Comparison of ENCODE assay signal across 18 cellular contexts in genomic region chr18:23220355-23220754, GRCh38.
A peak's percentile ranks its signal among the peaks of the same experiment; 100 is the strongest.
DNase-seq lines count a peak whose midpoint lies in the region; ATAC-seq, FAIRE-seq and TF ChIP-seq lines count a peak whose summit lies in the region.
"Had no signal": no experiment of that assay in that cellular context is flagged by ENCODE, and none has a peak within 500 bp of the region (broad histone marks: within the 10 kb centered on the region; RNA-seq: fewer than 3 reads in every experiment).

No MANE protein-coding gene starts in this region.

- TF ChIP-seq RAD21 in H1 (IDR thresholded peaks at IDR 0.05 in 1 of 2, conservative IDR thresholded peaks at IDR 0.05 in 1 of 2; ENCODE audit: low read depth in 2 of 2, low read length in 2 of 2), result no peak

- no peak overlapping the region for H3K9ac ChIP-seq in H1 (replicated peaks in 1 of 4; ENCODE audit: extremely low read depth in 1 of 4, low read depth in 3 of 4, low read length in 3 of 4)

- H3K56ac ChIP-seq in H1 (replicated peaks; ENCODE audit: insufficient read length, low read depth, low read length), result no peak overlapping the region

- intact Hi-C loops in heart left ventricle (cut with DNase I), result loop anchor here in 2 of 10 donors (10.0 kb wide), 2 partner anchors 86 to 134 kb away; partner anchors contain the start of gene CABLES1 (in 1 of the 2)
- intact Hi-C loops in Right ventricle myocardium inferior (cut with DNase I), result no loop called here

- H2BK5ac ChIP-seq in H1 (ENCODE audit: low read depth, low read length), result no peak overlapping the region

- H3K23ac ChIP-seq in H1 (ENCODE audit: insufficient read length), result no peak overlapping the region

- peaks cover 17% of the 10 kb centered on the region for H3K4me1 Mint-ChIP-seq in nephron progenitor cell

- TF ChIP-seq EP300 in H1 (IDR thresholded peaks at IDR 0.05; ENCODE audit: borderline replicate concordance in 1 of 2, low read depth in 2 of 2, low read length in 2 of 2) (no peak), upper lobe of left lung (IDR thresholded peaks at IDR 0.05) (no peak)

- no peaks in the 10 kb centered on the region for H3K79me2 ChIP-seq in H1 (ENCODE audit: control insufficient read depth in 1 of 2, insufficient read depth in 2 of 2, low read length in 2 of 2)

- H3K27me3 Mint-ChIP-seq in nephron progenitor cell (ENCODE audit: low read depth, poor library complexity), result no peaks in the 10 kb centered on the region
- H3K27me3 Mint-ChIP-seq: CD4-positive, alpha-beta T cell had no signal

- no peak overlapping the region for H2BK120ac ChIP-seq in H1 (replicated peaks; ENCODE audit: low read depth, low read length)

- H4K20me1 ChIP-seq in H1 (replicated peaks in 1 of 2; ENCODE audit: control insufficient read depth in 1 of 2, insufficient read depth in 2 of 2, low read length in 2 of 2), result no peaks in the 10 kb centered on the region

- no peaks in the 10 kb centered on the region for H3K9me3 ChIP-seq in heart left ventricle
- no peaks in the 10 kb centered on the region for H3K9me3 ChIP-seq in H1 (ENCODE audit: insufficient read depth in 2 of 2, low read depth in 1 of 2, low read length in 1 of 2)
- no peaks in the 10 kb centered on the region for H3K9me3 ChIP-seq in upper lobe of left lung

- peak overlapping the region; percentile 35; the same call in 1 of the 2 replicates for H4K8ac ChIP-seq in H1 (ENCODE audit: extremely low read depth, insufficient read depth, low read length)

- H3K36me3 Mint-ChIP-seq in nephron progenitor cell (ENCODE audit: low read depth), result peaks cover 23% of the 10 kb centered on the region

- H3K23me2 ChIP-seq in H1 (ENCODE audit: low read depth, low read length), result no peaks in the 10 kb centered on the region; the same call in 1 of the 2 replicates

- no peak overlapping the region for H2BK20ac ChIP-seq in H1 (ENCODE audit: low read length)

- 44 to 60% (median 55%) methylated on average over 7 to 8 of the region's 8 CpGs for WGBS in heart left ventricle, 4 donors
- WGBS in H1 (ENCODE audit: extremely low coverage in 1 of 2, insufficient coverage in 1 of 2, insufficient read length in 1 of 2, insufficient replicate concordance in 2 of 2, low coverage in 1 of 2, low lambda C conversion rate in 2 of 2, missing lambda C conversion rate in 1 of 2), 2 experiments, result 93% methylated on average over 8 of the region's 8 CpGs; no CpG with 5 or more reads in 1 of the 2 experiments
- WGBS in upper lobe of left lung, 2 donors, result 80 to 84% methylated on average over 5 to 8 of the region's 8 CpGs

- H2AFZ ChIP-seq in H1 (ENCODE audit: low read length), result no peak overlapping the region

- TF ChIP-seq CTCF in heart left ventricle (IDR thresholded peaks at IDR 0.05) (no peak), H1 (IDR thresholded peaks at IDR 0.05; ENCODE audit: control extremely low read depth in 1 of 3, insufficient read depth in 1 of 3, low read depth in 1 of 3, low read length in 3 of 3) (no peak), nephron progenitor cell (IDR thresholded peaks at IDR 0.05) (no peak), upper lobe of left lung (IDR thresholded peaks at IDR 0.05) (peak in 1 of 6 experiments; percentile 11)

- CTCF ChIA-PET in H1 (lab: Charles Lee; ENCODE audit: partially characterized antibody), result interaction anchor here (2.5 to 2.6 kb wide), 2 partner anchors 9 to 13 kb away, joined by 8 to 18 read pairs; no protein-coding TSS in a partner anchor

- no peaks in the 10 kb centered on the region for H3K27me3 ChIP-seq in heart left ventricle
- H3K27me3 ChIP-seq in H1 (replicated peaks in 1 of 4; ENCODE audit: control insufficient read depth in 3 of 4, extremely low read depth in 1 of 4, insufficient read depth in 3 of 4, low read length in 3 of 4), result no peaks in the 10 kb centered on the region
- H3K27me3 ChIP-seq in upper lobe of left lung, result no peaks in the 10 kb centered on the region

- POLR2A ChIA-PET in H1 (lab: Charles Lee; ENCODE audit: partially characterized antibody), result interaction anchor here (1.7 kb wide), 1 partner anchor 86 kb away, joined by 5 read pairs; no protein-coding TSS in a partner anchor

- no peak overlapping the region for H3K4me3 Mint-ChIP-seq in nephron progenitor cell
- H3K4me3 Mint-ChIP-seq: CD4-positive, alpha-beta T cell had no signal

- H3K36me3 ChIP-seq in heart left ventricle, result peaks cover 0 to 7% (median 0%) of the 10 kb centered on the region in 9 donors
- H3K36me3 ChIP-seq in H1 (ENCODE audit: control insufficient read depth in 2 of 4, insufficient read depth in 4 of 4, low read length in 3 of 4), result peaks cover 0 to 31% (median 1%) of the 10 kb centered on the region in 4 experiments; a peak in 3 of 8 replicates
- peaks cover 0 to 8% (median under 1%) of the 10 kb centered on the region in 4 donors for H3K36me3 ChIP-seq in upper lobe of left lung

- H2BK15ac ChIP-seq in H1 (ENCODE audit: low read length), result no peak overlapping the region

- no peak overlapping the region for H2AK5ac ChIP-seq in H1 (ENCODE audit: low read depth, low read length)

- FAIRE-seq in H1 (lab: Jason Lieb, UNC), result no peak
- FAIRE-seq: G401.6, GM12891, GM19239 had no signal

- H3K14ac ChIP-seq in H1 (ENCODE audit: insufficient read length), result no peak overlapping the region

- TF ChIP-seq POLR2A in heart left ventricle (IDR thresholded peaks at IDR 0.05) (no peak), H1 (IDR thresholded peaks at IDR 0.05; ENCODE audit: control extremely low read depth in 1 of 2, low read depth in 2 of 2, low read length in 2 of 2) (no peak), upper lobe of left lung (IDR thresholded peaks at IDR 0.05) (no peak)

- H3K27ac ChIP-seq in heart left ventricle, result no peak overlapping the region
- no peak overlapping the region for H3K27ac ChIP-seq in H1 (ENCODE audit: low read depth, low read length)
- peak overlapping the region; percentile 18 to 54 (median 40) for H3K27ac ChIP-seq in upper lobe of left lung

- DNase-seq in heart left ventricle, result no peak
- no peak for DNase-seq in Right ventricle myocardium inferior (ENCODE audit: missing footprints)
- DNase-seq in H1 (ENCODE audit: low read depth in 1 of 2, low spot score in 2 of 2), result no peak
- DNase-seq in nephron progenitor cell, result no peak
- peak in 1 of 2 donors; percentile 79 for DNase-seq in upper lobe of left lung
- DNase-seq in NCI-H1930 (lab: John Stamatoyannopoulos, UW), result no peak
- DNase-seq in activated CD4-positive, alpha-beta T cell treated with anti-CD3 and anti-CD28 coated beads, Interleukin-2, amount 50 U/mL, for 4 hours, result no peak
- DNase-seq in activated naive CD4-positive, alpha-beta T cell treated with Interleukin-2 at 50 U/mL for 16 hours, result no peak
- DNase-seq: Calu3; CD4-positive, alpha-beta T cell; NCI-H1092; NCI-H1694 treated with DMSO at 0.1 percent for 48 hours; NCI-H510A; SIG-M5 had no signal

- H3K18ac ChIP-seq in H1 (ENCODE audit: extremely low read depth, low read length), result no peak overlapping the region

- H3K4me2 ChIP-seq in H1 (ENCODE audit: insufficient read depth in 1 of 2, low read depth in 2 of 2, low read length in 2 of 2), result no peak overlapping the region

- H3K79me1 ChIP-seq in H1 (ENCODE audit: low read depth, low read length), result no peaks in the 10 kb centered on the region

- ATAC-seq in heart left ventricle (peak in 3 of 4 donors; percentile 16 to 35 (median 32)), Right ventricle myocardium inferior (no peak), upper lobe of left lung (ENCODE audit: low FRiP score in 2 of 2) (peak; percentile 66 to 90)
- ATAC-seq: HCT116 had no signal

- no peak overlapping the region for H4K91ac ChIP-seq in H1 (replicated peaks; ENCODE audit: insufficient read length, low read length)

- no peak overlapping the region for H4K5ac ChIP-seq in H1 (ENCODE audit: insufficient read length, low read depth, low read length)

- H3K4ac ChIP-seq in H1 (replicated peaks; ENCODE audit: insufficient read length, low read depth, low read length), result no peak overlapping the region

- H3K4me1 ChIP-seq in heart left ventricle, result peaks cover 0 to 20% (median 1%) of the 10 kb centered on the region in 12 donors
- no peaks in the 10 kb centered on the region for H3K4me1 ChIP-seq in H1 (replicated peaks in 1 of 4; ENCODE audit: control insufficient read depth in 3 of 4, insufficient read depth in 4 of 4, low read length in 3 of 4)
- peaks cover 0 to 14% (median 10%) of the 10 kb centered on the region in 4 donors for H3K4me1 ChIP-seq in upper lobe of left lung

- H2BK12ac ChIP-seq in H1 (ENCODE audit: low read depth, low read length), result no peak overlapping the region

- H3K4me3 ChIP-seq in heart left ventricle (no peak overlapping the region), H1 (ENCODE audit: extremely low read depth in 1 of 4, insufficient read depth in 2 of 4, low read depth in 3 of 4, low read length in 4 of 4) (no peak overlapping the region), upper lobe of left lung (no peak overlapping the region)

- H3K9me3 Mint-ChIP-seq in nephron progenitor cell, result no peaks in the 10 kb centered on the region
- H3K9me3 Mint-ChIP-seq: CD4-positive, alpha-beta T cell had no signal

- H3K27ac Mint-ChIP-seq in nephron progenitor cell, result peak overlapping the region; percentile 93
- H3K27ac Mint-ChIP-seq: CD4-positive, alpha-beta T cell had no signal

TF ChIP-seq in H1, 55 proteins besides CTCF, POLR2A, EP300 and RAD21 (continues in another document):
- no peak for TF ChIP-seq FOSL1 (IDR thresholded peaks at IDR 0.05; ENCODE audit: insufficient read depth, low read depth, low read length)

Comparison
In these comparisons a context has a peak if more than half of its experiments do, and no peak if none do; other contexts are left out.
1. H3K27ac ChIP-seq: peak in upper lobe of left lung (4 of 4); none in heart left ventricle (0 of 12) and H1 (single experiment).